In the genomic region with DNA sequence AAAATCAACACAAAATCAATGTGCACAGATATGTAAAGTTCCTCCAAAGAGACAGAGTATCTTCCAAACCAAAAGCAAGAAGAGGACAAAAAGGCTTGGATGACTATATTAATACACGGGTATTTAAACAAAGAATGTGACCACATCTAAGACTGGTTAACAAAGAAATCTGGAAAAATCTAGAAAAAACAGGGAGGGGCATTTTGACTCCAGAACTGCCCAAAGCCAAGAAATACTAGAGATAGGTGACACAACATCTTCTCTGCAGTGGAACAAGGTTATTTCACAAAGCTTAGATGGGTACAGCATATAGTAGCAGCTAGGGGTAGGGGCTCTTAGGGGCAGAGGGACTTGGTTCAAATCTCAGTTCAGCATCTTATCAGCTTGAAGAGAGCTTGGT, we compare ENCODE assay signal across 19 cellular contexts. TPM values are rescaled to one million over a fixed set of nuclear protein-coding genes. Genes with fewer than 3 reads are reported as not detected.
DNase-seq lines count a peak whose midpoint lies in the region; ATAC-seq and TF ChIP-seq lines count a peak whose summit lies in the region.
"Had no signal": no experiment of that assay in that cellular context is flagged by ENCODE, and none has a peak within 500 bp of the region (broad histone marks: within the 10 kb centered on the region; RNA-seq: fewer than 3 reads in every experiment).

No MANE protein-coding gene starts in this region.

- H3K27me3 Mint-ChIP-seq in activated naive CD4-positive, alpha-beta T cell treated with anti-CD3 and anti-CD28 coated beads, Interleukin-2, amount 50 U/mL, for 24 hours = no peaks in the 10 kb centered on the region
- peaks cover 0 to 2% (median 0%) of the 10 kb centered on the region in 3 donors for H3K27me3 Mint-ChIP-seq in immature natural killer cell (ENCODE audit: low read depth in 3 of 3)

- peak overlapping the region; percentile 91 for H3K27ac ChIP-seq in VCaP
- peak overlapping the region; percentile 71 for H3K27ac ChIP-seq in temporal lobe (ENCODE audit: low read depth, low read length)
- H3K27ac ChIP-seq: ascending aorta, WERI-Rb-1 had no signal

- ATAC-seq in left ventricle myocardium superior (no peak), GM21526 (IDR thresholded peaks at IDR 0.05; ENCODE audit: low FRiP score, unreplicated experiment) (no peak)
- ATAC-seq: mucosa of descending colon had no signal

- peaks cover 88% of the 10 kb centered on the region for H3K4me1 Mint-ChIP-seq in activated naive CD4-positive, alpha-beta T cell treated with anti-CD3 and anti-CD28 coated beads, Interleukin-2, amount 50 U/mL, for 24 hours
- H3K4me1 Mint-ChIP-seq in immature natural killer cell = peaks cover 76 to 87% of the 10 kb centered on the region in 2 donors

- intact Hi-C loops in left ventricle myocardium superior (cut with micrococcal nuclease) = no loop called here

- H3K4me3 Mint-ChIP-seq in activated naive CD4-positive, alpha-beta T cell treated with anti-CD3 and anti-CD28 coated beads, Interleukin-2, amount 50 U/mL, for 24 hours = no peak overlapping the region
- no peak overlapping the region for H3K4me3 Mint-ChIP-seq in immature natural killer cell
- H3K4me3 Mint-ChIP-seq: endodermal cell had no signal

- H3K36me3 Mint-ChIP-seq in activated naive CD4-positive, alpha-beta T cell treated with anti-CD3 and anti-CD28 coated beads, Interleukin-2, amount 50 U/mL, for 24 hours = peaks cover 12% of the 10 kb centered on the region
- peaks cover 3 to 15% (median 15%) of the 10 kb centered on the region in 3 donors for H3K36me3 Mint-ChIP-seq in immature natural killer cell

- H3K27ac Mint-ChIP-seq in activated naive CD4-positive, alpha-beta T cell treated with anti-CD3 and anti-CD28 coated beads, Interleukin-2, amount 50 U/mL, for 24 hours = peak overlapping the region; percentile 92
- peak overlapping the region; percentile 90 to 97 (median 96) for H3K27ac Mint-ChIP-seq in immature natural killer cell
- H3K27ac Mint-ChIP-seq: endodermal cell had no signal

- no peak for DNase-seq in activated naive CD4-positive, alpha-beta T cell treated with Interleukin-2 at 50 U/mL for 16 hours
- DNase-seq in immature natural killer cell = no peak
- DNase-seq in HT-29 (ENCODE audit: low spot score) = no peak
- DNase-seq in left ventricle myocardium superior = no peak
- DNase-seq: activated effector memory CD4-positive, alpha-beta T cell treated with Interleukin-2 at 50 U/mL for 16 hours; Caco-2; endodermal cell; glutamatergic neuron; mucosa of descending colon; NCI-H526; occipital lobe; SW 1271; transverse colon; WERI-Rb-1 had no signal

- no peak for TF ChIP-seq CTCF in VCaP (conservative IDR thresholded peaks at IDR 0.05)

- peaks cover 9% of the 10 kb centered on the region for H3K9me3 Mint-ChIP-seq in activated naive CD4-positive, alpha-beta T cell treated with anti-CD3 and anti-CD28 coated beads, Interleukin-2, amount 50 U/mL, for 24 hours
- no peaks in the 10 kb centered on the region for H3K9me3 Mint-ChIP-seq in immature natural killer cell
- H3K9me3 Mint-ChIP-seq: endodermal cell had no signal

RNA-seq across cellular contexts. Expression of a gene that starts 10.3 kb away (rescaled TPM):
- 10 to 100 TPM; 24.0 to 45.4 (median 34.0) TPM for polyA plus RNA-seq in immature natural killer cell
- total RNA-seq in temporal lobe = 7.1 TPM
- 38.6 and 46.0 TPM in 2 replicates for total RNA-seq in HT-29 (2014; rRNA removed; shearing (Covaris generic))
- 8.5 TPM for total RNA-seq in left ventricle myocardium superior
